Comparison of ENCODE assay signal across 1 cellular context in genomic region chr13:29595380-29596063, GRCh38.
TF ChIP-seq lines count a peak whose summit lies in the region.

TSS of gene SLC7A1 (minus strand) at chr13:29595688. CDS start at chr13:29536188, 59,500 bp downstream.

TF ChIP-seq in WTC11, 78 proteins besides CTCF, POLR2A, EP300 and RAD21 (continued from another document):
- TF ChIP-seq ZNF396 (CRISPR knock-in tag; IDR thresholded peaks at IDR 0.05; ENCODE audit: borderline replicate concordance) (no peak), PREB (CRISPR knock-in tag; IDR thresholded peaks at IDR 0.05; ENCODE audit: borderline replicate concordance) (no peak), FOXK1 (CRISPR knock-in tag; IDR thresholded peaks at IDR 0.05) (no peak), FOXP1 (CRISPR knock-in tag; IDR thresholded peaks at IDR 0.05; ENCODE audit: borderline replicate concordance) (no peak), ELF4 (CRISPR knock-in tag; IDR thresholded peaks at IDR 0.05; ENCODE audit: low read depth) (no peak), NFYB (CRISPR knock-in tag; conservative IDR thresholded peaks at IDR 0.05; ENCODE audit: low read depth) (peak; percentile 50)
- TF ChIP-seq, protein P1, sequence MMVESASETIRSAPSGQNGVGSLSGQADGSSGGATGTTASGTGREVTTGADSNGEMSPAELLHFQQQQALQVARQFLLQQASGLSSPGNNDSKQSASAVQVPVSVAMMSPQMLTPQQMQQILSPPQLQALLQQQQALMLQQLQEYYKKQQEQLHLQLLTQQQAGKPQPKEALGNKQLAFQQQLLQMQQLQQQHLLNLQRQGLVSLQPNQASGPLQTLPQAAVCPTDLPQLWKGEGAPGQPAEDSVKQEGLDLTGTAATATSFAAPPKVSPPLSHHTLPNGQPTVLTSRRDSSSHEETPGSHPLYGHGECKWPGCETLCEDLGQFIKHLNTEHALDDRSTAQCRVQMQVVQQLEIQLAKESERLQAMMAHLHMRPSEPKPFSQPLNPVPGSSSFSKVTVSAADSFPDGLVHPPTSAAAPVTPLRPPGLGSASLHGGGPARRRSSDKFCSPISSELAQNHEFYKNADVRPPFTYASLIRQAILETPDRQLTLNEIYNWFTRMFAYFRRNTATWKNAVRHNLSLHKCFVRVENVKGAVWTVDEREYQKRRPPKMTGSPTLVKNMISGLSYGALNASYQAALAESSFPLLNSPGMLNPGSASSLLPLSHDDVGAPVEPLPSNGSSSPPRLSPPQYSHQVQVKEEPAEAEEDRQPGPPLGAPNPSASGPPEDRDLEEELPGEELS (CRISPR knock-in tag; IDR thresholded peaks at IDR 0.05): no peak
